In the genomic region with DNA sequence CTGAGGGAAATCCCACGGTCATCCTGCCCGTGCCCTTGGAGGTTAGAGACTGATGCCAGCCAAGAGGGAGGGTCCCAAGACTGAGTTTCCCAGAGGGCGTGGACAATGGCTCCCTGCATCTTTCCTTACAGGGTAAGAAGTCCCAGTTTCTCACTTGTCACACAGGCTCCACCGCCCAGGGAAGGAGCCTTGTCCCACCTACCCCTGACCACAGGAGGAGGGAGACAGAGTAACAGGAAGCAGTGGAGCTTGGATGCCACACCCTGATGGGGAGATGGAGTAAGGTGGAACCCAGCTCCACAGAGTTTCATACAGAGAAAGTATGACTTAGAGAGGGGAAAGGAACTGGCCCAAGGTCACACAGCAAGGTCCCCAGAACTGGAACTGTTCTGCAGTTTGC, we compare ENCODE assay signal across 2 cellular contexts.
TF ChIP-seq lines count a peak whose summit lies in the region.

No MANE protein-coding gene starts in this region.

TF ChIP-seq in A549, 52 proteins besides CTCF, POLR2A, EP300 and RAD21 (continued from another document):
- TF ChIP-seq PHF8 (IDR thresholded peaks at IDR 0.05; ENCODE audit: borderline replicate concordance, low read depth) (no peak), JUNB (IDR thresholded peaks at IDR 0.05) (no peak), SMC3 (IDR thresholded peaks at IDR 0.05) (no peak), FOSB (CRISPR knock-in tag; IDR thresholded peaks at IDR 0.05) (no peak)
- TF ChIP-seq, protein P1, sequence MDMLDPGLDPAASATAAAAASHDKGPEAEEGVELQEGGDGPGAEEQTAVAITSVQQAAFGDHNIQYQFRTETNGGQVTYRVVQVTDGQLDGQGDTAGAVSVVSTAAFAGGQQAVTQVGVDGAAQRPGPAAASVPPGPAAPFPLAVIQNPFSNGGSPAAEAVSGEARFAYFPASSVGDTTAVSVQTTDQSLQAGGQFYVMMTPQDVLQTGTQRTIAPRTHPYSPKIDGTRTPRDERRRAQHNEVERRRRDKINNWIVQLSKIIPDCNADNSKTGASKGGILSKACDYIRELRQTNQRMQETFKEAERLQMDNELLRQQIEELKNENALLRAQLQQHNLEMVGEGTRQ (IDR thresholded peaks at IDR 0.05) = no peak
TF ChIP-seq in A549: peak in this region for 0.

TF ChIP-seq in GM23338, 12 proteins besides CTCF, POLR2A, EP300 and RAD21 (continued from another document):
- TF ChIP-seq, protein P2, sequence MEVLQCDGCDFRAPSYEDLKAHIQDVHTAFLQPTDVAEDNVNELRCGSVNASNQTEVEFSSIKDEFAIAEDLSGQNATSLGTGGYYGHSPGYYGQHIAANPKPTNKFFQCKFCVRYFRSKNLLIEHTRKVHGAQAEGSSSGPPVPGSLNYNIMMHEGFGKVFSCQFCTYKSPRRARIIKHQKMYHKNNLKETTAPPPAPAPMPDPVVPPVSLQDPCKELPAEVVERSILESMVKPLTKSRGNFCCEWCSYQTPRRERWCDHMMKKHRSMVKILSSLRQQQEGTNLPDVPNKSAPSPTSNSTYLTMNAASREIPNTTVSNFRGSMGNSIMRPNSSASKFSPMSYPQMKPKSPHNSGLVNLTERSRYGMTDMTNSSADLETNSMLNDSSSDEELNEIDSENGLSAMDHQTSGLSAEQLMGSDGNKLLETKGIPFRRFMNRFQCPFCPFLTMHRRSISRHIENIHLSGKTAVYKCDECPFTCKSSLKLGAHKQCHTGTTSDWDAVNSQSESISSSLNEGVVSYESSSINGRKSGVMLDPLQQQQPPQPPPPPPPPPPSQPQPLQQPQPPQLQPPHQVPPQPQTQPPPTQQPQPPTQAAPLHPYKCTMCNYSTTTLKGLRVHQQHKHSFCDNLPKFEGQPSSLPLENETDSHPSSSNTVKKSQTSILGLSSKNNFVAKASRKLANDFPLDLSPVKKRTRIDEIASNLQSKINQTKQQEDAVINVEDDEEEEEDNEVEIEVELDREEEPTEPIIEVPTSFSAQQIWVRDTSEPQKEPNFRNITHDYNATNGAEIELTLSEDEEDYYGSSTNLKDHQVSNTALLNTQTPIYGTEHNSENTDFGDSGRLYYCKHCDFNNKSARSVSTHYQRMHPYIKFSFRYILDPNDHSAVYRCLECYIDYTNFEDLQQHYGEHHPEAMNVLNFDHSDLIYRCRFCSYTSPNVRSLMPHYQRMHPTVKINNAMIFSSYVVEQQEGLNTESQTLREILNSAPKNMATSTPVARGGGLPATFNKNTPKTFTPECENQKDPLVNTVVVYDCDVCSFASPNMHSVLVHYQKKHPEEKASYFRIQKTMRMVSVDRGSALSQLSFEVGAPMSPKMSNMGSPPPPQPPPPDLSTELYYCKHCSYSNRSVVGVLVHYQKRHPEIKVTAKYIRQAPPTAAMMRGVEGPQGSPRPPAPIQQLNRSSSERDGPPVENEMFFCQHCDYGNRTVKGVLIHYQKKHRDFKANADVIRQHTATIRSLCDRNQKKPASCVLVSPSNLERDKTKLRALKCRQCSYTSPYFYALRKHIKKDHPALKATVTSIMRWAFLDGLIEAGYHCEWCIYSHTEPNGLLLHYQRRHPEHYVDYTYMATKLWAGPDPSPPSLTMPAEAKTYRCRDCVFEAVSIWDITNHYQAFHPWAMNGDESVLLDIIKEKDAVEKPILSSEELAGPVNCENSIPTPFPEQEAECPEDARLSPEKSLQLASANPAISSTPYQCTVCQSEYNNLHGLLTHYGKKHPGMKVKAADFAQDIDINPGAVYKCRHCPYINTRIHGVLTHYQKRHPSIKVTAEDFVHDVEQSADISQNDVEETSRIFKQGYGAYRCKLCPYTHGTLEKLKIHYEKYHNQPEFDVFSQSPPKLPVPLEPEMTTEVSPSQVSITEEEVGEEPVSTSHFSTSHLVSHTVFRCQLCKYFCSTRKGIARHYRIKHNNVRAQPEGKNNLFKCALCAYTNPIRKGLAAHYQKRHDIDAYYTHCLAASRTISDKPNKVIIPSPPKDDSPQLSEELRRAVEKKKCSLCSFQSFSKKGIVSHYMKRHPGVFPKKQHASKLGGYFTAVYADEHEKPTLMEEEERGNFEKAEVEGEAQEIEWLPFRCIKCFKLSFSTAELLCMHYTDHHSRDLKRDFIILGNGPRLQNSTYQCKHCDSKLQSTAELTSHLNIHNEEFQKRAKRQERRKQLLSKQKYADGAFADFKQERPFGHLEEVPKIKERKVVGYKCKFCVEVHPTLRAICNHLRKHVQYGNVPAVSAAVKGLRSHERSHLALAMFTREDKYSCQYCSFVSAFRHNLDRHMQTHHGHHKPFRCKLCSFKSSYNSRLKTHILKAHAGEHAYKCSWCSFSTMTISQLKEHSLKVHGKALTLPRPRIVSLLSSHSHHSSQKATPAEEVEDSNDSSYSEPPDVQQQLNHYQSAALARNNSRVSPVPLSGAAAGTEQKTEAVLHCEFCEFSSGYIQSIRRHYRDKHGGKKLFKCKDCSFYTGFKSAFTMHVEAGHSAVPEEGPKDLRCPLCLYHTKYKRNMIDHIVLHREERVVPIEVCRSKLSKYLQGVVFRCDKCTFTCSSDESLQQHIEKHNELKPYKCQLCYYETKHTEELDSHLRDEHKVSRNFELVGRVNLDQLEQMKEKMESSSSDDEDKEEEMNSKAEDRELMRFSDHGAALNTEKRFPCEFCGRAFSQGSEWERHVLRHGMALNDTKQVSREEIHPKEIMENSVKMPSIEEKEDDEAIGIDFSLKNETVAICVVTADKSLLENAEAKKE (CRISPR knock-in tag; IDR thresholded peaks at IDR 0.05) = no peak
- no peak for TF ChIP-seq EZH2 (IDR thresholded peaks at IDR 0.05; ENCODE audit: low read depth, unreplicated experiment)
- TF ChIP-seq EZH2phosphoT487 (IDR thresholded peaks at IDR 0.05; ENCODE audit: unreplicated experiment) = no peak
- no peak for TF ChIP-seq ZNF331 (CRISPR knock-in tag; IDR thresholded peaks at IDR 0.05; ENCODE audit: low read depth)
- TF ChIP-seq STAT1 (IDR thresholded peaks at IDR 0.05; ENCODE audit: unreplicated experiment) = no peak
- no peak for TF ChIP-seq NANOG (IDR thresholded peaks at IDR 0.05; ENCODE audit: borderline replicate concordance)
- TF ChIP-seq, protein P3, sequence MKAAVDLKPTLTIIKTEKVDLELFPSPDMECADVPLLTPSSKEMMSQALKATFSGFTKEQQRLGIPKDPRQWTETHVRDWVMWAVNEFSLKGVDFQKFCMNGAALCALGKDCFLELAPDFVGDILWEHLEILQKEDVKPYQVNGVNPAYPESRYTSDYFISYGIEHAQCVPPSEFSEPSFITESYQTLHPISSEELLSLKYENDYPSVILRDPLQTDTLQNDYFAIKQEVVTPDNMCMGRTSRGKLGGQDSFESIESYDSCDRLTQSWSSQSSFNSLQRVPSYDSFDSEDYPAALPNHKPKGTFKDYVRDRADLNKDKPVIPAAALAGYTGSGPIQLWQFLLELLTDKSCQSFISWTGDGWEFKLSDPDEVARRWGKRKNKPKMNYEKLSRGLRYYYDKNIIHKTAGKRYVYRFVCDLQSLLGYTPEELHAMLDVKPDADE (IDR thresholded peaks at IDR 0.05) = no peak
- TF ChIP-seq ZNF114 (CRISPR knock-in tag; IDR thresholded peaks at IDR 0.05) = no peak
- TF ChIP-seq, protein P4, sequence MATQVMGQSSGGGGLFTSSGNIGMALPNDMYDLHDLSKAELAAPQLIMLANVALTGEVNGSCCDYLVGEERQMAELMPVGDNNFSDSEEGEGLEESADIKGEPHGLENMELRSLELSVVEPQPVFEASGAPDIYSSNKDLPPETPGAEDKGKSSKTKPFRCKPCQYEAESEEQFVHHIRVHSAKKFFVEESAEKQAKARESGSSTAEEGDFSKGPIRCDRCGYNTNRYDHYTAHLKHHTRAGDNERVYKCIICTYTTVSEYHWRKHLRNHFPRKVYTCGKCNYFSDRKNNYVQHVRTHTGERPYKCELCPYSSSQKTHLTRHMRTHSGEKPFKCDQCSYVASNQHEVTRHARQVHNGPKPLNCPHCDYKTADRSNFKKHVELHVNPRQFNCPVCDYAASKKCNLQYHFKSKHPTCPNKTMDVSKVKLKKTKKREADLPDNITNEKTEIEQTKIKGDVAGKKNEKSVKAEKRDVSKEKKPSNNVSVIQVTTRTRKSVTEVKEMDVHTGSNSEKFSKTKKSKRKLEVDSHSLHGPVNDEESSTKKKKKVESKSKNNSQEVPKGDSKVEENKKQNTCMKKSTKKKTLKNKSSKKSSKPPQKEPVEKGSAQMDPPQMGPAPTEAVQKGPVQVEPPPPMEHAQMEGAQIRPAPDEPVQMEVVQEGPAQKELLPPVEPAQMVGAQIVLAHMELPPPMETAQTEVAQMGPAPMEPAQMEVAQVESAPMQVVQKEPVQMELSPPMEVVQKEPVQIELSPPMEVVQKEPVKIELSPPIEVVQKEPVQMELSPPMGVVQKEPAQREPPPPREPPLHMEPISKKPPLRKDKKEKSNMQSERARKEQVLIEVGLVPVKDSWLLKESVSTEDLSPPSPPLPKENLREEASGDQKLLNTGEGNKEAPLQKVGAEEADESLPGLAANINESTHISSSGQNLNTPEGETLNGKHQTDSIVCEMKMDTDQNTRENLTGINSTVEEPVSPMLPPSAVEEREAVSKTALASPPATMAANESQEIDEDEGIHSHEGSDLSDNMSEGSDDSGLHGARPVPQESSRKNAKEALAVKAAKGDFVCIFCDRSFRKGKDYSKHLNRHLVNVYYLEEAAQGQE (IDR thresholded peaks at IDR 0.05; ENCODE audit: unreplicated experiment) = no peak
- no peak for TF ChIP-seq JUNB (IDR thresholded peaks at IDR 0.05; ENCODE audit: unreplicated experiment)
TF ChIP-seq in GM23338: peak in this region for 0.
